In genomic region chr1:15848929-15849774, GRCh38 we compare ENCODE assay signal across 8 cellular contexts. TPM values are rescaled to one million over a fixed set of nuclear protein-coding genes. Genes with fewer than 3 reads are reported as not detected.
DNase-seq lines count a peak whose midpoint lies in the region; TF ChIP-seq lines count a peak whose summit lies in the region.

No MANE protein-coding gene starts in this region.

- peak overlapping the region; percentile 95 to 99 (median 97) for H3K27ac ChIP-seq in Peyer's patch
- peak overlapping the region; percentile 94 for H3K27ac ChIP-seq in stomach smooth muscle (ENCODE audit: low read length)

- H3K27me3 Mint-ChIP-seq in nephron (ENCODE audit: low read depth), result no peaks in the 10 kb centered on the region

- no peaks in the 10 kb centered on the region for H3K36me3 Mint-ChIP-seq in nephron (ENCODE audit: low read depth)

- H3K27ac Mint-ChIP-seq in nephron, result peak overlapping the region; percentile 98 to 100 (median 99)

- TF ChIP-seq POLR2A in Peyer's patch (IDR thresholded peaks at IDR 0.05), result peak; percentile 68 to 83

- H3K9me3 Mint-ChIP-seq in nephron, result no peaks in the 10 kb centered on the region

- H3K4me1 Mint-ChIP-seq in nephron, result peaks cover 40% of the 10 kb centered on the region

- H3K4me1 ChIP-seq in Peyer's patch, result peaks cover 0 to 31% (median 10%) of the 10 kb centered on the region in 4 donors
- peaks cover 28% of the 10 kb centered on the region for H3K4me1 ChIP-seq in stomach smooth muscle (ENCODE audit: control insufficient read depth, insufficient read depth, low read length)

- DNase-seq in DMS 273 (lab: John Stamatoyannopoulos, UW; ENCODE audit: unreplicated experiment) (peak; percentile 97), LHCN-M2 (ENCODE audit: low read depth) (peak; percentile 80), Peyer's patch (peak; percentile 84 to 94 (median 89)), fibroblast of pulmonary artery (ENCODE audit: low read depth) (peak; percentile 82), HuH-7.5 (ENCODE audit: low spot score) (no peak)
- peak; percentile 57 for DNase-seq in activated effector memory CD4-positive, alpha-beta T cell treated with Interleukin-2 at 50 U/mL for 16 hours

- peak in 2 of 6 experiments; percentile 22 for TF ChIP-seq CTCF in Peyer's patch (IDR thresholded peaks at IDR 0.05)
- TF ChIP-seq CTCF in fibroblast of pulmonary artery (IDR thresholded peaks at IDR 0.05; ENCODE audit: low read length, missing control alignments), result no peak
- no peak for TF ChIP-seq CTCF in nephron (IDR thresholded peaks at IDR 0.05; ENCODE audit: unreplicated experiment in 3 of 3)

- H3K4me3 Mint-ChIP-seq in nephron, result peak overlapping the region; percentile 92 to 96 (median 94)

- H3K27me3 ChIP-seq in Peyer's patch (no peaks in the 10 kb centered on the region), stomach smooth muscle (ENCODE audit: control insufficient read depth in 1 of 2, insufficient read depth in 2 of 2, low read length in 2 of 2) (no peaks in the 10 kb centered on the region)

- H3K4me3 ChIP-seq in Peyer's patch, result peak overlapping the region; percentile 82 to 97 (median 89)
- H3K4me3 ChIP-seq in fibroblast of pulmonary artery (replicated peaks; ENCODE audit: low read depth, low read length), result peak overlapping the region; percentile 68
- H3K4me3 ChIP-seq in stomach smooth muscle (ENCODE audit: low read length in 2 of 2), result peak overlapping the region; percentile 80 to 96

- H3K36me3 ChIP-seq in Peyer's patch (no peaks in the 10 kb centered on the region), stomach smooth muscle (ENCODE audit: control insufficient read depth in 2 of 2, insufficient read depth in 2 of 2, low read length in 2 of 2) (no peaks in the 10 kb centered on the region)

- peak overlapping the region; percentile 80 to 90 for H3K9ac ChIP-seq in stomach smooth muscle (ENCODE audit: low read length in 2 of 2)

- H3K9me3 ChIP-seq in Peyer's patch (no peaks in the 10 kb centered on the region), stomach smooth muscle (ENCODE audit: control insufficient read depth in 2 of 2, low read length in 2 of 2) (no peaks in the 10 kb centered on the region)

RNA-seq across cellular contexts. Expression of gene SPEN, which starts 1.6 kb away (rescaled TPM):
- 7.6 and 7.7 TPM in 2 replicates for total RNA-seq in LHCN-M2 (2014; rRNA removed)
- polyA plus RNA-seq in LHCN-M2 (2012), result 10.8 TPM
- total RNA-seq in Peyer's patch, result 10 to 100 TPM; 51.8 to 94.9 (median 61.5) TPM

RNA-seq across cellular contexts. Expression of gene UQCRHL, which starts 41.7 kb away (rescaled TPM):
- total RNA-seq in LHCN-M2 (2014; rRNA removed) (1.3 and 1.4 TPM in 2 replicates), Peyer's patch (1 to 10 TPM; 1.3 to 2.5 (median 1.6) TPM)
- 5.4 TPM for polyA plus RNA-seq in LHCN-M2 (2012)
